Comparison of ENCODE assay signal across 1 cellular context in the genomic region with DNA sequence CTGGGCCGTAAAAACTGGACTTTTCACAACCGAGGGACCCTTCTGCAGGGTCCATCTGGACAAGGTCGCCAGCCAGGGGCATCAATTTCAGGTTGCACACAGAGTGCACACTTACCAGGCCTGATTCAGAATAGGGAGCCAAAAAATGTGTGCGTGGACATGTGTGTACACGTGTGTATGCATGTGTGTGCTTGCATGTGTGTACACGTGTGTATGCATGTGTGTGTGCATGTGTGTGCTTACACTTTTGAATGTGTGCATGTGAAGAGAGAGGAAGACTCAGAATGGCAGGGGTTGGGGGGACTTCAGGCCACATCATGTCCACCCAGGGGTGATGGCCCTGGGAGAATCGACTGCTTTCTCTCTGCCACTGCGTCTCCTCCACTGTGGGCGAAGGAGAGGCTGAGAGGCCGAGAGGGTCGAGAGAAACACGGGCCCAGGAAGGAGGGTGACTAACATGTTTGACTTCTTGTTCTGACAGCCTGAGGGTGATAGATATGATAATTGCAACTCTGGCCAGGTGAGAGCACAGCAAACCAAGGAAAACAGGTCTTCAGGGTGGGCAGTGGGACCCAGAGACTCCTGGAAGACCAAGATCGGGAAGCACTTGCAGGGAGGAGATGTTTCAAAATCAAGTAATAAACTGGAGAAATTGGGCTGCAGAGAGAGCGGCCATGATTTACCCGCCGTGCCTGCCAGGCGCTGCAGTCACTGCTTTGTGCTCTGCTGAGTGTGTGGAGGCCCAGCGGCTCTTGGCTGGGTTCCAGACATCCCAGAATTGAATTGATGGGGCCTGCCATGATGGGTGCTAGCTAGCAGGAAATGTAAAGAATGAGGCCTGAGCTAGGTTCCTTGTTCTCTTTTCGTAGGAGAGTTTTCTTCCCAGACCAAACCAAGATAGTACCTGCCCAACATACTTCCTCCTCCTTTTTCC.
TF ChIP-seq lines count a peak whose summit lies in the region.

No MANE protein-coding gene starts in this region.

TF ChIP-seq in IMR-90, 13 proteins besides CTCF, POLR2A, EP300 and RAD21:
- TF ChIP-seq NFE2L2 (IDR thresholded peaks at IDR 0.05; ENCODE audit: low read depth, low read length) (no peak), FOS (IDR thresholded peaks at IDR 0.05; ENCODE audit: low read depth, low read length) (no peak)
